31 cellular contexts compared by ENCODE assay signal in the genomic region with DNA sequence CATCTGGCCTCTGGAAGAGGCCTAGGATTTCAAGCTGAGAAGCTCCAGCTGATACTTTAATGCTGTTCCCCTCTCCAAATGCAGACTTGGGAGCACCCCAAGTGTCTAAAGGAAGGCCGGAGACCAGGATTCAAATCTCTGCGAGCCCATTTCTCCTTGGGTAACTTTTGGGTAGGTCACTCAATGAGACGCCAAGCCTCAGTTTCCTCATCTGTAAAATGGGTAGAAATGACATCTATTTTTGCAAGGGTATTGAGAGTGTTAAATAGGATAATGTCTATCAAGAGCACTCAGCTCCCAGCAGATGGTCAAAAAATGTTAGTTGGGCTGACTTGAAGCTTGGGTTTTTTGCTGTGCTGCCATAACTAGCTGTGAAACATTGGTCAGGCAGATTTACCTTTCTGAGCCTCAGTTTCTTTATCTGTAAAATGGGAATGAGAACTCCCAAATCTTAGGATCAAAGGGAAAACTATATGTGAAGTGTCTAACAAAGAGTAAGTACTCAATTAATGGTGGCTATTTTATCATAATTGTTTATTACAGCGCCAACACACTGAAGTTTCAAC.
"Had no signal": no experiment of that assay in that cellular context is flagged by ENCODE, and none has a peak within 500 bp of the region (broad histone marks: within the 10 kb centered on the region; RNA-seq: fewer than 3 reads in every experiment).

No MANE protein-coding gene starts in this region.

- H3K4me2 ChIP-seq: neural progenitor cell, smooth muscle cell had no signal

- H3K4me1 ChIP-seq: neural progenitor cell, parathyroid adenoma, psoas muscle, suprapubic skin, testis, tibial artery, transverse colon, upper lobe of right lung, uterus had no signal

- ATAC-seq: natural killer cell; psoas muscle; right cardiac atrium; sciatic nerve; stimulated activated memory B cell treated with anti-CD40 and anti-IgM and Interleukin-4, amounts not matched to agents 10 μg/mL and 1 μg/mL and 100 μg/mL, for 72 hours; stimulated activated naive CD8-positive, alpha-beta T cell treated with anti-CD3 and anti-CD28 coated beads, Interleukin-15, amount 100 ng/mL, for 72 hours; stimulated activated naive CD8-positive, alpha-beta T cell treated with anti-CD3 and anti-CD28 coated beads, Interleukin-15, Interleukin-2, amounts not matched to agents 100 U/mL and 50 U/mL, for 24 hours; upper lobe of right lung had no signal

- H3K27me3 ChIP-seq: neural progenitor cell, ovary, suprapubic skin, testis, upper lobe of right lung, uterus had no signal

- H3K36me3 Mint-ChIP-seq: natural killer cell; neural progenitor cell; stimulated activated memory B cell treated with anti-CD40 and anti-IgM and Interleukin-4, amounts not matched to agents 10 μg/mL and 1 μg/mL and 100 μg/mL, for 72 hours; type B pancreatic cell had no signal

- H3K4me3 ChIP-seq: neural progenitor cell, ovary, psoas muscle, skin epidermis, smooth muscle cell, spleen, suprapubic skin, testis, tibial artery, transverse colon, upper lobe of right lung, uterus had no signal

- H3K27ac Mint-ChIP-seq: natural killer cell; nephron; neural progenitor cell; progenitor cell of endocrine pancreas; stimulated activated memory B cell treated with anti-CD40 and anti-IgM and Interleukin-4, amounts not matched to agents 10 μg/mL and 1 μg/mL and 100 μg/mL, for 72 hours; stimulated activated naive CD8-positive, alpha-beta T cell treated with anti-CD3 and anti-CD28 coated beads, Interleukin-15, amount 100 ng/mL, for 72 hours; type B pancreatic cell had no signal

- H3K79me2 ChIP-seq: parathyroid adenoma had no signal

- H3K9ac ChIP-seq: neural progenitor cell, parathyroid adenoma had no signal

- DNase-seq: natural killer cell; occipital lobe; ovary; posterior cingulate gyrus; psoas muscle; spleen; stimulated activated CD4-positive, alpha-beta T cell treated with anti-CD3 and anti-CD28 coated beads, Interleukin-12 subunit alpha, Interleukin-12 subunit beta, amount 100 ng/mL, for 4 hours; stimulated activated CD4-positive, alpha-beta T cell treated with anti-CD3 and anti-CD28 coated beads, Interleukin-1b, Interleukin-23, amount 100 ng/mL, for 48 hours; stimulated activated CD4-positive, alpha-beta T cell treated with anti-CD3 and anti-CD28 coated beads, Interleukin-4, amount 100 ng/mL, for 1 hour; stimulated activated CD4-positive, alpha-beta T cell treated with anti-CD3 and anti-CD28 coated beads, Interleukin-4, amount 100 ng/mL, for 4 hours; stimulated activated CD8-positive, alpha-beta memory T cell treated with anti-CD3 and anti-CD28 coated beads, Interleukin-4, amount 100 ng/mL, for 48 hours; stimulated activated naive CD4-positive, alpha-beta T cell; stimulated activated naive CD8-positive, alpha-beta T cell treated with anti-CD3 and anti-CD28 coated beads, Interleukin-15, amount 100 ng/mL, for 72 hours; stimulated activated naive CD8-positive, alpha-beta T cell treated with anti-CD3 and anti-CD28 coated beads, Interleukin-15, Interleukin-2, amounts not matched to agents 100 U/mL and 50 U/mL, for 24 hours; substantia nigra; testis; tibial artery; transverse colon; upper lobe of right lung; uterus had no signal

- H3K36me3 ChIP-seq: neural progenitor cell, ovary, spleen, suprapubic skin, tibial artery, transverse colon, upper lobe of right lung, uterus had no signal

- H3K9me3 ChIP-seq: ovary, psoas muscle, spleen, suprapubic skin, testis, tibial artery, transverse colon, upper lobe of right lung, uterus had no signal

- H2AFZ ChIP-seq: neural progenitor cell, parathyroid adenoma had no signal

- H3K27ac ChIP-seq: neural progenitor cell, ovary, parathyroid adenoma, psoas muscle, skin epidermis, spleen, suprapubic skin, testis, tibial artery, transverse colon, upper lobe of right lung, uterus had no signal

- H3K4me3 Mint-ChIP-seq: natural killer cell; nephron; neural progenitor cell; stimulated activated memory B cell treated with anti-CD40 and anti-IgM and Interleukin-4, amounts not matched to agents 10 μg/mL and 1 μg/mL and 100 μg/mL, for 72 hours; stimulated activated naive CD8-positive, alpha-beta T cell treated with anti-CD3 and anti-CD28 coated beads, Interleukin-15, amount 100 ng/mL, for 72 hours; type B pancreatic cell had no signal

- H3K9me3 Mint-ChIP-seq: natural killer cell; nephron; neural progenitor cell; stimulated activated memory B cell treated with anti-CD40 and anti-IgM and Interleukin-4, amounts not matched to agents 10 μg/mL and 1 μg/mL and 100 μg/mL, for 72 hours; stimulated activated naive CD8-positive, alpha-beta T cell treated with anti-CD3 and anti-CD28 coated beads, Interleukin-15, amount 100 ng/mL, for 72 hours; type B pancreatic cell had no signal
